Comparison of ENCODE assay signal across 8 cellular contexts in the genomic region with DNA sequence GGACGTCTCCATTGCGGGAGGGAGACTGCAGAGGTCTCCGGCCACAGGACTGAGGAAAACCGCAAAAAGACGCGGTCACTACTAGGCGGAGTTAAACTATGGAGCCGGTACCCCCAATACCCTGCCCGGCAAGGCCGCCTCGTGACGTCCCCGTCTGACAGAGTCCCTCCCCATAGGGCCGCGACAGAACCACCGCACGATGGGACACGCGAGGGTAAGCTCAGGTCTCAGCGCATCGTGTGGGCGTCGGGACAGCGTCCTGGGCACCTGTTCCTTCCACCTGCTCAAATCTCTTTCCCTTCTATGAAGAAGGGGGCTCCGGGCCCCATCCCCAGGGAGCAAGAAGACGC. TPM values are rescaled to one million over a fixed set of nuclear protein-coding genes. Genes with fewer than 3 reads are reported as not detected.
DNase-seq lines count a peak whose midpoint lies in the region; ATAC-seq and TF ChIP-seq lines count a peak whose summit lies in the region.

No MANE protein-coding gene starts in this region.

- intact Hi-C loops in upper lobe of right lung (cut with DNase I): no loop called here

- H3K4me1 ChIP-seq in neutrophil (ENCODE audit: control insufficient read depth in 1 of 2, insufficient read depth in 1 of 2, low read depth in 1 of 2, low read length in 1 of 2) (peaks cover 8 to 10% of the 10 kb centered on the region in 2 experiments), upper lobe of right lung (peaks cover 11% of the 10 kb centered on the region)

- no peaks in the 10 kb centered on the region for H3K9me3 ChIP-seq in neutrophil
- H3K9me3 ChIP-seq in upper lobe of right lung: no peaks in the 10 kb centered on the region

- DNase-seq in NK-92 treated with Interleukin-12 subunit alpha and Interleukin-12 subunit beta, amount 100 ng/mL, for 24 hours (lab: John Stamatoyannopoulos, UW): peak; percentile 83
- DNase-seq in NK-92 (lab: John Stamatoyannopoulos, UW; ENCODE audit: unreplicated experiment) (no peak), NCI-H460 (ENCODE audit: extremely low read depth, low read depth) (peak; percentile 19), activated T-helper 1 cell treated with Interleukin-2 at 50 U/mL for 16 hours (ENCODE audit: low read depth) (peak; percentile 34), foreskin fibroblast (peak in 1 of 2 donors; percentile 63), upper lobe of right lung (peak; percentile 90)

- H3K27ac ChIP-seq in neutrophil (peak overlapping the region; percentile 79), upper lobe of right lung (peak overlapping the region; percentile 91)

- ATAC-seq in HG02763 (IDR thresholded peaks at IDR 0.05; ENCODE audit: unreplicated experiment) (peak; percentile 27), upper lobe of right lung (peak; percentile 69)

- TF ChIP-seq CTCF in foreskin fibroblast (IDR thresholded peaks at IDR 0.05; ENCODE audit: low read depth, low read length) (no peak), neutrophil (IDR thresholded peaks at IDR 0.05) (no peak), upper lobe of right lung (IDR thresholded peaks at IDR 0.05) (no peak)

- no peaks in the 10 kb centered on the region for H3K36me3 ChIP-seq in neutrophil
- no peaks in the 10 kb centered on the region for H3K36me3 ChIP-seq in upper lobe of right lung

- H3K27me3 ChIP-seq in neutrophil: no peaks in the 10 kb centered on the region
- H3K27me3 ChIP-seq in upper lobe of right lung: no peaks in the 10 kb centered on the region

- H3K4me3 ChIP-seq in foreskin fibroblast (ENCODE audit: low read depth in 1 of 2, low read length in 2 of 2) (peak overlapping the region; percentile 76 to 92), neutrophil (ENCODE audit: low read depth in 1 of 2, low read length in 1 of 2) (peak overlapping the region; percentile 85 to 92), upper lobe of right lung (peak overlapping the region; percentile 72)

RNA-seq across cellular contexts. Expression of a gene that starts 35.2 kb away (rescaled TPM):
- 4.4 and 5.5 TPM in 2 replicates for total RNA-seq in NCI-H460 (2014; rRNA removed; shearing (Covaris generic))
- polyA plus RNA-seq in NCI-H460 (2014; cell fraction: nucleus; rRNA removed): 5.7 and 13.5 TPM in 2 replicates
- total RNA-seq in upper lobe of right lung: 1.7 TPM
